In the genomic region with DNA sequence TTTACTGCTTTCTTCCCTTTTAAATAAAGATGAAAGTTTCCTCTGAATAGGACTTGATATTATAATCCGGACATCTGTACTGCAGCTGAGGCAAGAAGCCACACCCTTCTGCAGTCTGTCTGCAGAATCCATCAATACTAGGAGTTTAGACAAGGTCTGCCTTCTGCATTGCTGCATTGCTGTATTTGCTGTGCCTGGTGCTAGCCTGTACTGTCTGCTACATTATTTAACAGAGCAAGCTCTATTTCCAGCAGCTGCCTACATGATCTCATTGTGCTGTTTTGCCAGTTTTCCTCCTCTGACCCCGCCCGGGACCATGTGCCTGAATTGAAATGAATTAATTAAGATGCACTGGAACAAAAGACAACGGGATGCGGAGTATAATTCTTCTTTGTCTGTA, we compare ENCODE assay signal across 8 cellular contexts. TPM values are rescaled to one million over a fixed set of nuclear protein-coding genes. Genes with fewer than 3 reads are reported as not detected.
A peak's percentile ranks its signal among the peaks of the same experiment; 100 is the strongest.
DNase-seq lines count a peak whose midpoint lies in the region; ATAC-seq and TF ChIP-seq lines count a peak whose summit lies in the region.

No MANE protein-coding gene starts in this region.

- H3K9me3 ChIP-seq in CD8-positive, alpha-beta memory T cell (ENCODE audit: low read length) = no peaks in the 10 kb centered on the region
- no peaks in the 10 kb centered on the region for H3K9me3 ChIP-seq in right atrium auricular region

- peak overlapping the region; percentile 12 for H3K27ac ChIP-seq in CD8-positive, alpha-beta memory T cell (ENCODE audit: low read depth, low read length)
- peak overlapping the region; percentile 97 to 100 for H3K27ac ChIP-seq in right atrium auricular region

- peaks cover 26 to 42% (median 42%) of the 10 kb centered on the region in 3 donors for H3K4me1 Mint-ChIP-seq in CD8-positive, alpha-beta memory T cell

- peak overlapping the region; percentile 69 to 99 (median 98) for H3K4me3 Mint-ChIP-seq in CD8-positive, alpha-beta memory T cell

- TF ChIP-seq CTCF in right atrium auricular region (IDR thresholded peaks at IDR 0.05) = no peak

- POLR2A ChIA-PET in CD8-positive, alpha-beta memory T cell (lab: Charles Lee) = interaction anchor here (2.2 to 4.1 kb wide), 2 partner anchors 48 to 56 kb away, joined by 11 to 133 read pairs; a partner anchor contains a TSS

- H3K27ac Mint-ChIP-seq in CD8-positive, alpha-beta memory T cell = peak overlapping the region; percentile 12 to 99 (median 74)

- peak in 2 of 5 donors; percentile 3 to 19 for DNase-seq in CD8-positive, alpha-beta memory T cell
- DNase-seq in NCI-H1694 (lab: John Stamatoyannopoulos, UW) = peak; percentile 76
- peak in 55 of 56 donors; percentile 13 to 98 (median 80) for DNase-seq in amygdala (lab: John Stamatoyannopoulos, UW)
- peak; percentile 70 for DNase-seq in right atrium auricular region (ENCODE audit: low spot score)
- DNase-seq in renal cortical epithelial cell (ENCODE audit: low read depth) = peak; percentile 21
- no peak for DNase-seq in effector CD8-positive, alpha-beta T cell (lab: John Stamatoyannopoulos, UW)

- H3K36me3 ChIP-seq in CD8-positive, alpha-beta memory T cell (ENCODE audit: insufficient read depth, low read length) = peaks cover 15% of the 10 kb centered on the region
- H3K36me3 ChIP-seq in right atrium auricular region = peaks cover 28% of the 10 kb centered on the region

- peaks cover 7 to 47% (median 10%) of the 10 kb centered on the region in 3 donors for H3K36me3 Mint-ChIP-seq in CD8-positive, alpha-beta memory T cell

- peaks cover 0 to 8% of the 10 kb centered on the region in 2 donors for H3K27me3 Mint-ChIP-seq in CD8-positive, alpha-beta memory T cell

- no peaks in the 10 kb centered on the region for H3K27me3 ChIP-seq in CD8-positive, alpha-beta memory T cell (ENCODE audit: insufficient read depth, low read length, poor library complexity, severe bottlenecking)
- no peaks in the 10 kb centered on the region for H3K27me3 ChIP-seq in right atrium auricular region

- H3K4me3 ChIP-seq in CD8-positive, alpha-beta memory T cell (ENCODE audit: low read length) = no peak overlapping the region
- peak overlapping the region; percentile 81 to 98 for H3K4me3 ChIP-seq in right atrium auricular region

- ATAC-seq in HG03342 (IDR thresholded peaks at IDR 0.05; ENCODE audit: unreplicated experiment) = no peak
- no peak for ATAC-seq in GM19463 (IDR thresholded peaks at IDR 0.05; ENCODE audit: unreplicated experiment)

- peaks cover 18% of the 10 kb centered on the region for H3K4me1 ChIP-seq in CD8-positive, alpha-beta memory T cell (ENCODE audit: insufficient read depth, low read length)
- H3K4me1 ChIP-seq in right atrium auricular region = peaks cover 0 to 15% of the 10 kb centered on the region in 2 donors

- H3K9me3 Mint-ChIP-seq in CD8-positive, alpha-beta memory T cell = no peaks in the 10 kb centered on the region

- CTCF ChIA-PET in CD8-positive, alpha-beta memory T cell (lab: Charles Lee) = interaction anchor here (1.5 to 3.9 kb wide), 3 partner anchors 56 to 103 kb away, joined by 3 to 39 read pairs (median 15); a partner anchor contains a TSS

RNA-seq across cellular contexts. Expression of a gene that starts 1.7 kb away (rescaled TPM):
- 10 to 100 TPM; 67.8 to 70.4 TPM for total RNA-seq in CD8-positive, alpha-beta memory T cell
- polyA plus RNA-seq in CD8-positive, alpha-beta memory T cell = 167 TPM
- total RNA-seq in right atrium auricular region (100 to 1,000 TPM; 131 to 241 TPM), renal cortical epithelial cell (691 and 1,981 TPM in 2 replicates)

RNA-seq across cellular contexts. Expression of a gene that starts 56.0 kb away (rescaled TPM):
- total RNA-seq in CD8-positive, alpha-beta memory T cell = 1,000 to 10,000 TPM; 2,435 to 2,464 TPM
- 378 TPM for polyA plus RNA-seq in CD8-positive, alpha-beta memory T cell
- total RNA-seq in right atrium auricular region (100 to 1,000 TPM; 348 to 654 TPM), renal cortical epithelial cell (420 and 2,146 TPM in 2 replicates)
